In genomic region chr6:117674503-117674902, GRCh38 we compare ENCODE assay signal across 8 cellular contexts. TPM values are rescaled to one million over a fixed set of nuclear protein-coding genes. Genes with fewer than 3 reads are reported as not detected.
A peak's percentile ranks its signal among the peaks of the same experiment; 100 is the strongest.
DNase-seq lines count a peak whose midpoint lies in the region; ATAC-seq, FAIRE-seq and TF ChIP-seq lines count a peak whose summit lies in the region.

No MANE protein-coding gene starts in this region.

- H2AFZ ChIP-seq in SU-DHL-6 (ENCODE audit: low read depth, low read length, severe bottlenecking), result peak overlapping the region; percentile 99

- H4K20me1 ChIP-seq in SU-DHL-6 (ENCODE audit: low read depth, low read length), result 0 out of 2 replicates have a peak, but pooled peaks cover 3% of the 10 kb centered on the region

- peak; percentile 42 for DNase-seq in DMS79 treated with DMSO at 0.1 percent for 48 hours (lab: John Stamatoyannopoulos, UW)
- no peak for DNase-seq in DMS79 (lab: John Stamatoyannopoulos, UW)
- peak; percentile 3 for DNase-seq in glomerular visceral epithelial cell (ENCODE audit: extremely low spot score)
- DNase-seq in small intestine, result no peak
- DNase-seq in frontal cortex (ENCODE audit: low spot score in 2 of 2), result no peak
- no peak for DNase-seq in UCSD-AML1 (lab: John Stamatoyannopoulos, UW; ENCODE audit: unreplicated experiment)

- H3K36me3 ChIP-seq in SU-DHL-6 (ENCODE audit: low read length) (no peaks in the 10 kb centered on the region), small intestine (ENCODE audit: control insufficient read depth in 2 of 2, insufficient read depth in 2 of 2, low read length in 2 of 2) (no peaks in the 10 kb centered on the region)

- H3K9ac ChIP-seq in SU-DHL-6 (ENCODE audit: low read length), result peak overlapping the region; percentile 98

- FAIRE-seq in small intestine (lab: Jason Lieb, UNC), result no peak
- no peak for FAIRE-seq in frontal cortex (lab: Jason Lieb, UNC)

- H3K27me3 ChIP-seq in SU-DHL-6 (ENCODE audit: low read length) (no peaks in the 10 kb centered on the region), small intestine (ENCODE audit: control insufficient read depth in 2 of 2, insufficient read depth in 2 of 2, low read length in 2 of 2) (no peaks in the 10 kb centered on the region)

- no peaks in the 10 kb centered on the region for H3K9me2 ChIP-seq in SU-DHL-6 (replicated peaks; ENCODE audit: insufficient read depth, low read length)

- H3F3A ChIP-seq in SU-DHL-6 (ENCODE audit: insufficient read depth), result no peaks in the 10 kb centered on the region

- peak overlapping the region; percentile 94 for H3K4me3 ChIP-seq in SU-DHL-6 (ENCODE audit: insufficient read depth, low read length, poor library complexity, severe bottlenecking)
- H3K4me3 ChIP-seq in small intestine (ENCODE audit: low read depth in 1 of 2, low read length in 2 of 2), result peak overlapping the region; percentile 30 to 67

- no peak for TF ChIP-seq CTCF in SU-DHL-6 (IDR thresholded peaks at IDR 0.05; ENCODE audit: insufficient read depth, low read length, poor library complexity, severe bottlenecking)

- H3K9me3 ChIP-seq in SU-DHL-6 (ENCODE audit: insufficient read depth, low read length), result no peaks in the 10 kb centered on the region
- H3K9me3 ChIP-seq in small intestine (ENCODE audit: control insufficient read depth, low read depth), result no peaks in the 10 kb centered on the region

- H3K79me2 ChIP-seq in SU-DHL-6 (ENCODE audit: insufficient read depth, low read length), result peaks cover 56% of the 10 kb centered on the region

- WGBS in small intestine, 3 donors, result 56 to 64% (median 60%) methylated on average over 10 of the region's 10 CpGs

- H3K4me1 ChIP-seq in small intestine (ENCODE audit: control insufficient read depth in 2 of 2, insufficient read depth in 1 of 2, low read depth in 1 of 2, low read length in 1 of 2), result peaks cover 6 to 7% of the 10 kb centered on the region in 2 donors

- peak overlapping the region; percentile 94 for H3K4me2 ChIP-seq in SU-DHL-6 (ENCODE audit: low read depth, low read length, poor library complexity, severe bottlenecking)

- H3K27ac ChIP-seq in SU-DHL-6 (ENCODE audit: low read depth, low read length), result no peak overlapping the region
- H3K27ac ChIP-seq in small intestine (ENCODE audit: low read depth in 1 of 2, low read length in 1 of 2), result no peak overlapping the region

- ATAC-seq in GM19324 (IDR thresholded peaks at IDR 0.05; ENCODE audit: low FRiP score, unreplicated experiment), result no peak

RNA-seq across cellular contexts. Expression of gene NUS1, which starts 0.8 kb away (rescaled TPM):
- 10 to 100 TPM; 10.7 to 23.9 (median 11.9) TPM for polyA plus RNA-seq in small intestine
- total RNA-seq in frontal cortex, result 34.6 TPM

Comparison
In these comparisons a context has a peak if more than half of its experiments do, and no peak if none do; other contexts are left out.
1. DNase-seq: peak in DMS79 treated with DMSO at 0.1 percent for 48 hours (single experiment) and glomerular visceral epithelial cell (single experiment); none in DMS79 (single experiment), small intestine (single experiment), frontal cortex (0 of 2) and UCSD-AML1 (single experiment).